In the genomic region with DNA sequence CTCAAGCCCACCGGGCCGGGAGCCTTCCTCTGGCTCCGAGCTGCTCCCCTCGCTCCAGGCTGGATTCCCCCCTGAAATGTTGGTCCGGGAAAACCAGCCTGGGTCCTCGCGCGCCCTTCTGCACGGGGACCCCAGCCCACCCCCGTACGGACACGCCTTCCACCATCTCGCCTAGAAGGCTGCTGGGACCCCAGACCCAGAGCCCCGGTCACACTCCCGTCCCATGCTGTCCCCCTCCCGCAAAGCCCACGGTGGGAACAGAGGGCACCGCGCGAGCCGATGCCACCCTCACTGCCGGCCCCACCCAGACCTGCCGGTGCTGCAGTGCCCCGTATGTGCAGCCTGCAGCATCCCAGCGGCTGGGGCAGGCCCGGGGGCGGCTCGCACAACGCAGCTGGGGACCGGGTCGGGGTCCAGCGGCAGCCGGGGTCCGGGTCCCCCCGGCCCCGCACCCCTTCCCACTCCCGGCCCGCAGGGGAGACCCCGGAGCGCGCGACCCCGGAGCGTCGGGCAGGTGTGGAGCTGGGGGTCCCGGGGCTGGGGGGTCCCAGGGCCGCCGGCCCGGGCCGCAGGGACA, we compare ENCODE assay signal across 8 cellular contexts. TPM values are rescaled to one million over a fixed set of nuclear protein-coding genes. Genes with fewer than 3 reads are reported as not detected.
DNase-seq lines count a peak whose midpoint lies in the region; ATAC-seq lines count a peak whose summit lies in the region.

No MANE protein-coding gene starts in this region.

- peaks cover 17% of the 10 kb centered on the region for H3K4me1 ChIP-seq in HUES6 (ENCODE audit: control insufficient read depth, insufficient read depth, low read length)
- H3K4me1 ChIP-seq in iPS-15b (ENCODE audit: control insufficient read depth, insufficient read depth, low read length): peaks cover 16% of the 10 kb centered on the region

- peak overlapping the region; percentile 87 for H3K4me3 Mint-ChIP-seq in activated naive CD4-positive, alpha-beta T cell treated with anti-CD3 and anti-CD28 coated beads for 36 hours

- H3K36me3 ChIP-seq in HUES6 (ENCODE audit: control insufficient read depth, insufficient read depth, low read length) (no peaks in the 10 kb centered on the region), iPS-15b (ENCODE audit: control insufficient read depth, insufficient read depth, low read length) (no peaks in the 10 kb centered on the region)

- DNase-seq in activated naive CD4-positive, alpha-beta T cell treated with anti-CD3 and anti-CD28 coated beads for 36 hours: peak; percentile 57
- peak; percentile 46 for DNase-seq in stimulated activated CD4-positive, alpha-beta T cell treated with anti-CD3 and anti-CD28 coated beads, Interleukin-4, amount 100 ng/mL, for 24 hours
- DNase-seq in A172 (ENCODE audit: low spot score) (no peak), NCI-H1694 (lab: John Stamatoyannopoulos, UW) (no peak)

- H3K4me1 Mint-ChIP-seq in activated naive CD4-positive, alpha-beta T cell treated with anti-CD3 and anti-CD28 coated beads for 36 hours (ENCODE audit: low read depth): peaks cover 64% of the 10 kb centered on the region

- H3K9me3 ChIP-seq in HUES6 (ENCODE audit: control insufficient read depth, insufficient read depth, low read depth, low read length) (no peaks in the 10 kb centered on the region), iPS-15b (ENCODE audit: control insufficient read depth, insufficient read depth, low read length) (no peaks in the 10 kb centered on the region)

- CTCF ChIA-PET in activated naive CD4-positive, alpha-beta T cell treated with anti-CD3 and anti-CD28 coated beads for 36 hours (lab: Charles Lee): interaction anchor here (0.9 to 1.4 kb wide), 4 partner anchors 9 to 245 kb away, joined by 3 to 5 read pairs (median 4); no protein-coding TSS in a partner anchor

- H3K27me3 ChIP-seq in HUES6 (ENCODE audit: control insufficient read depth, insufficient read depth, low read length): peaks cover 65% of the 10 kb centered on the region
- H3K27me3 ChIP-seq in iPS-15b (ENCODE audit: control insufficient read depth, insufficient read depth, low read length): peaks cover 52% of the 10 kb centered on the region

- no peaks in the 10 kb centered on the region for H3K9me3 Mint-ChIP-seq in activated naive CD4-positive, alpha-beta T cell treated with anti-CD3 and anti-CD28 coated beads for 36 hours

- intact Hi-C loops in activated naive CD4-positive, alpha-beta T cell treated with anti-CD3 and anti-CD28 coated beads for 36 hours (cut with micrococcal nuclease): loop anchor here (5.0 to 10.0 kb wide), 2 partner anchors 35 to 1923 kb away; no protein-coding TSS in a partner anchor

- peak overlapping the region; percentile 18 for H3K9ac ChIP-seq in HUES6 (ENCODE audit: low read length)
- no peak overlapping the region for H3K9ac ChIP-seq in iPS-15b (ENCODE audit: low read depth, low read length)

- peaks cover 45% of the 10 kb centered on the region for H3K36me3 Mint-ChIP-seq in activated naive CD4-positive, alpha-beta T cell treated with anti-CD3 and anti-CD28 coated beads for 36 hours (ENCODE audit: low read depth)

- peak overlapping the region; percentile 97 for H3K27ac Mint-ChIP-seq in activated naive CD4-positive, alpha-beta T cell treated with anti-CD3 and anti-CD28 coated beads for 36 hours

- no peaks in the 10 kb centered on the region for H3K27me3 Mint-ChIP-seq in activated naive CD4-positive, alpha-beta T cell treated with anti-CD3 and anti-CD28 coated beads for 36 hours (ENCODE audit: low read depth)

- ATAC-seq in GM21717 (IDR thresholded peaks at IDR 0.05; ENCODE audit: unreplicated experiment) (no peak), GM21381 (IDR thresholded peaks at IDR 0.05; ENCODE audit: unreplicated experiment) (no peak)

- H3K4me3 ChIP-seq in HUES6 (ENCODE audit: low read depth, low read length) (peak overlapping the region; percentile 68), iPS-15b (ENCODE audit: low read depth, low read length) (peak overlapping the region; percentile 55)

- no peak overlapping the region for H3K27ac ChIP-seq in HUES6 (ENCODE audit: low read depth, low read length)

RNA-seq across cellular contexts. Expression of gene SPOCK2, which starts 0.9 kb away (rescaled TPM):
- total RNA-seq in activated naive CD4-positive, alpha-beta T cell treated with anti-CD3 and anti-CD28 coated beads for 36 hours: 100 to 1,000 TPM; 205 to 208 TPM
- 0.02 and 0.53 TPM in 2 replicates for total RNA-seq in A172 (2014; rRNA removed; shearing (Covaris generic))

Comparison
In these comparisons a context has a peak if more than half of its experiments do, and no peak if none do; other contexts are left out.
1. DNase-seq: peak in activated naive CD4-positive, alpha-beta T cell treated with anti-CD3 and anti-CD28 coated beads for 36 hours (single experiment) and stimulated activated CD4-positive, alpha-beta T cell treated with anti-CD3 and anti-CD28 coated beads, Interleukin-4, amount 100 ng/mL, for 24 hours (single experiment); none in A172 (single experiment) and NCI-H1694 (single experiment).
2. RNA of gene SPOCK2, which starts 0.9 kb away (total RNA-seq): 205 to 208 TPM in activated naive CD4-positive, alpha-beta T cell treated with anti-CD3 and anti-CD28 coated beads for 36 hours; 0.02 to 0.53 TPM in A172; every median in the first group is over 100 times any median in the second.